1 cellular context compared by ENCODE assay signal in genomic region chr20:34069341-34070078, GRCh38.
TF ChIP-seq lines count a peak whose summit lies in the region.

No MANE protein-coding gene starts in this region.

TF ChIP-seq in HEK293, 187 proteins besides CTCF, POLR2A, EP300 and RAD21 (continued from another document):
- TF ChIP-seq ZBTB11 (tag by site-specific recombination; conservative IDR thresholded peaks at IDR 0.05; ENCODE audit: low read depth) (peak; percentile 48; the same call in 1 of the 2 replicates), ZNF624 (tag by site-specific recombination; IDR thresholded peaks at IDR 0.05) (no peak), ZBTB26 (tag by site-specific recombination; optimal IDR thresholded peaks at IDR 0.05) (no peak), ZNF777 (tag by site-specific recombination; IDR thresholded peaks at IDR 0.05; ENCODE audit: borderline replicate concordance) (no peak), FEZF1 (tag by site-specific recombination; IDR thresholded peaks at IDR 0.05) (peak; percentile 30; the same call in 1 of the 2 replicates), ZNF2 (tag by site-specific recombination; IDR thresholded peaks at IDR 0.05) (0 out of 2 replicates have a peak, but pooled peaks have one; percentile 34), HOXD13 (CRISPR knock-in tag; IDR thresholded peaks at IDR 0.05; ENCODE audit: borderline replicate concordance) (no peak), ZNF560 (tag by site-specific recombination; IDR thresholded peaks at IDR 0.05; ENCODE audit: borderline replicate concordance) (no peak), ZBTB17 (tag by site-specific recombination; IDR thresholded peaks at IDR 0.05) (peak; percentile 56), ZNF248 (tag by site-specific recombination; IDR thresholded peaks at IDR 0.05) (no peak), ZFP69B (tag by site-specific recombination; IDR thresholded peaks at IDR 0.05) (no peak), MEIS1 (CRISPR knock-in tag; IDR thresholded peaks at IDR 0.05; ENCODE audit: borderline replicate concordance) (no peak), TRIM28 (IDR thresholded peaks at IDR 0.05; ENCODE audit: borderline replicate concordance, low read length) (0 out of 2 replicates have a peak, but pooled peaks have one; percentile 31), SP7 (tag by site-specific recombination; IDR thresholded peaks at IDR 0.05) (0 out of 2 replicates have a peak, but pooled peaks have one; percentile 19), ZNF132 (tag by site-specific recombination; IDR thresholded peaks at IDR 0.05; ENCODE audit: borderline replicate concordance) (no peak), ZBTB48 (tag by site-specific recombination; IDR thresholded peaks at IDR 0.05) (no peak), GLI4 (tag by site-specific recombination; IDR thresholded peaks at IDR 0.05) (no peak), GFI1B (tag by site-specific recombination; IDR thresholded peaks at IDR 0.05) (no peak), ZNF24 (tag by site-specific recombination; IDR thresholded peaks at IDR 0.05) (no peak)
- TF ChIP-seq, protein P1, sequence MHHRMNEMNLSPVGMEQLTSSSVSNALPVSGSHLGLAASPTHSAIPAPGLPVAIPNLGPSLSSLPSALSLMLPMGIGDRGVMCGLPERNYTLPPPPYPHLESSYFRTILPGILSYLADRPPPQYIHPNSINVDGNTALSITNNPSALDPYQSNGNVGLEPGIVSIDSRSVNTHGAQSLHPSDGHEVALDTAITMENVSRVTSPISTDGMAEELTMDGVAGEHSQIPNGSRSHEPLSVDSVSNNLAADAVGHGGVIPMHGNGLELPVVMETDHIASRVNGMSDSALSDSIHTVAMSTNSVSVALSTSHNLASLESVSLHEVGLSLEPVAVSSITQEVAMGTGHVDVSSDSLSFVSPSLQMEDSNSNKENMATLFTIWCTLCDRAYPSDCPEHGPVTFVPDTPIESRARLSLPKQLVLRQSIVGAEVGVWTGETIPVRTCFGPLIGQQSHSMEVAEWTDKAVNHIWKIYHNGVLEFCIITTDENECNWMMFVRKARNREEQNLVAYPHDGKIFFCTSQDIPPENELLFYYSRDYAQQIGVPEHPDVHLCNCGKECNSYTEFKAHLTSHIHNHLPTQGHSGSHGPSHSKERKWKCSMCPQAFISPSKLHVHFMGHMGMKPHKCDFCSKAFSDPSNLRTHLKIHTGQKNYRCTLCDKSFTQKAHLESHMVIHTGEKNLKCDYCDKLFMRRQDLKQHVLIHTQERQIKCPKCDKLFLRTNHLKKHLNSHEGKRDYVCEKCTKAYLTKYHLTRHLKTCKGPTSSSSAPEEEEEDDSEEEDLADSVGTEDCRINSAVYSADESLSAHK (tag by site-specific recombination; IDR thresholded peaks at IDR 0.05) = peak; percentile 83
